31 cellular contexts compared by ENCODE assay signal in genomic region chr5:179182601-179183000, GRCh38.
"Had no signal": no experiment of that assay in that cellular context is flagged by ENCODE, and none has a peak within 500 bp of the region (broad histone marks: within the 10 kb centered on the region; RNA-seq: fewer than 3 reads in every experiment).

No MANE protein-coding gene starts in this region.

- H3K4me3 ChIP-seq: adrenal gland, ascending aorta, breast epithelium, cardiac muscle cell, coronary artery, dorsolateral prefrontal cortex, gastrocnemius medialis, heart left ventricle had no signal

- H3K4me1 ChIP-seq: adrenal gland, ascending aorta, breast epithelium, gastrocnemius medialis, heart left ventricle had no signal

- H3K36me3 ChIP-seq: adrenal gland, breast epithelium, cardiac muscle cell, gastrocnemius medialis, heart left ventricle, WERI-Rb-1 had no signal

- H3K27me3 ChIP-seq: adrenal gland, ascending aorta, cardiac muscle cell, gastrocnemius medialis had no signal

- H3K9me3 ChIP-seq: adrenal gland, gastrocnemius medialis had no signal

- DNase-seq: activated B cell treated with CpG ODN at 0.5 μM for 24 hours; activated CD4-positive, alpha-beta T cell treated with anti-CD3 and anti-CD28 coated beads for 48 hours; activated CD4-positive, alpha-beta T cell treated with anti-CD3 and anti-CD28 coated beads, Interleukin-2, amount 50 U/mL, for 1 hour; activated CD4-positive, alpha-beta T cell treated with anti-CD3 and anti-CD28 coated beads, Interleukin-2, amount 50 U/mL, for 48 hours; activated CD8-positive, alpha-beta memory T cell treated with anti-CD3 and anti-CD28 coated beads for 24 hours; activated CD8-positive, alpha-beta T cell treated with anti-CD3 and anti-CD28 coated beads for 36 hours; activated effector memory CD4-positive, alpha-beta T cell treated with anti-CD3 and anti-CD28 coated beads, Interleukin-2, amount 50 U/mL, for 16 hours; activated naive CD4-positive, alpha-beta T cell treated with anti-CD3 and anti-CD28 coated beads for 36 hours; activated naive CD8-positive, alpha-beta T cell treated with anti-CD3 and anti-CD28 coated beads for 36 hours; activated naive CD8-positive, alpha-beta T cell treated with anti-CD3 and anti-CD28 coated beads, Interleukin-2, amount 50 U/mL, for 24 hours; activated T-cell treated with anti-CD3 and anti-CD28 coated beads, Interleukin-2, amount 50 U/mL, for 4 hours; adrenal gland; amygdala; central memory CD4-positive, alpha-beta T cell; cerebellar nuclear complex; dorsolateral prefrontal cortex; effector memory CD4-positive, alpha-beta T cell; endodermal cell; foreskin fibroblast; gastrocnemius medialis; glutamatergic neuron; T-cell; T1000; WERI-Rb-1 had no signal

- H3K27ac ChIP-seq: adrenal gland, ascending aorta, cardiac muscle cell, coronary artery, dorsolateral prefrontal cortex, gastrocnemius medialis, heart left ventricle, WERI-Rb-1 had no signal

- ATAC-seq: activated CD4-positive, CD25-positive, alpha-beta regulatory T cell treated with anti-CD3 and anti-CD28 coated beads, Interleukin-2, amount 50 U/mL, for 24 hours; activated naive CD8-positive, alpha-beta T cell treated with anti-CD3 and anti-CD28 coated beads, Interleukin-2, amount 50 U/mL, for 24 hours; activated T-cell treated with anti-CD3 and anti-CD28 coated beads, Interleukin-2, amount 50 U/mL, for 4 hours; esophagus mucosa; gastrocnemius medialis; heart left ventricle; T-cell had no signal
